Comparison of ENCODE assay signal across 17 cellular contexts in the genomic region with DNA sequence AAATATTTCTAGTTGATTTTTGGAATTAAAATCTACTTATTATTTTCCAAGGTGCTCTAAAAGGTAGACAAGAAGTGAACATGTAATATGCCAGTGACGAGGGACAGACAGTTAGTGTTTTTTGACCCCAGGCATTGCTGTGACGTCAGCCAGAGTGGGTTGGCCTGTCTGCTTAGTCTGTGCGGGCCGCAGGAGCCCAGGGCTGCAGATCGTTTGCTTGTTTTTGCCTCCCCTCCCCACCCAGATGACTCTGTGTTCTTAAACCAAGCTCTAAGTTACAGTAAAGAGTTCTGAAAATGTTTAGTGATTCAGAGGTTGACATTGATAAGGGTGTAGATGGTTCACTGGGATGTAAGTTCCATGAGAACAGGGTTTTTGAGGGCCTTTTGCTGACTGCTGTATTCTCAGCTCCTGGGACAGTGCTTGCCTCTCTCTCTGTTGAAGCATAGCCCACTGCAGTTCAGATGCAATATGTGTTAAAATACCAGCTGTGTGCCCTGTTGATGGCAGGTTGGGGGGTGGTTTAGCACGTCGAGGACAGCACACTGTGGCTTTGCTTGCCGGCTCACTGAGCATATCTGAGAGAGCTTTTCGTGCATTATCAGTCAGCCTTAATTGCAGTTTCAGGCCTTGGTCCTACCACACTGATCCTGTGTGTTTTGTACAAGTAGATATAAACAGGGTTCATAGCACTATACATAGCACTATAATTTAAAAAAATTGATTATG.
DNase-seq lines count a peak whose midpoint lies in the region; ATAC-seq, FAIRE-seq and TF ChIP-seq lines count a peak whose summit lies in the region.
"Had no signal": no experiment of that assay in that cellular context is flagged by ENCODE, and none has a peak within 500 bp of the region (broad histone marks: within the 10 kb centered on the region; RNA-seq: fewer than 3 reads in every experiment).

No MANE protein-coding gene starts in this region.

- peaks cover 96% of the 10 kb centered on the region for H3K36me3 ChIP-seq in DOHH2 (ENCODE audit: control insufficient read depth, low read length)
- H3K36me3 ChIP-seq in GM23338 (ENCODE audit: insufficient read depth): peaks cover 45% of the 10 kb centered on the region

- no peaks in the 10 kb centered on the region for H3K9me3 ChIP-seq in DOHH2 (ENCODE audit: control insufficient read depth, insufficient read depth, low read length)

- H2AFZ ChIP-seq in GM23338: no peak overlapping the region
- H2AFZ ChIP-seq: parathyroid adenoma had no signal

- H3K9me2 ChIP-seq in DOHH2 (replicated peaks; ENCODE audit: control insufficient read depth, low read length) (no peaks in the 10 kb centered on the region), GM23338 (ENCODE audit: insufficient read depth) (no peaks in the 10 kb centered on the region)

- H3K4me3 Mint-ChIP-seq in GM23338 (no peak overlapping the region), nephron progenitor cell (no peak overlapping the region), chondrocyte (ENCODE audit: unreplicated experiment) (no peak overlapping the region)
- H3K4me3 Mint-ChIP-seq: stimulated activated naive CD8-positive, alpha-beta T cell treated with anti-CD3 and anti-CD28 coated beads, Interleukin-15, Interleukin-2, amounts not matched to agents 100 ng/mL and 50 ng/mL, for 24 hours had no signal

- H3K4me3 ChIP-seq in DOHH2 (ENCODE audit: low read length) (peak overlapping the region; percentile 40), GM23338 (no peak overlapping the region), dorsolateral prefrontal cortex (no peak overlapping the region)

- FAIRE-seq in frontal cortex (lab: Jason Lieb, UNC): no peak
- FAIRE-seq: keratinocyte had no signal

- peaks cover 69% of the 10 kb centered on the region for H3K4me1 ChIP-seq in DOHH2 (ENCODE audit: control insufficient read depth, low read length)
- no peaks in the 10 kb centered on the region for H3K4me1 ChIP-seq in GM23338 (ENCODE audit: insufficient read depth)
- H3K4me1 ChIP-seq: parathyroid adenoma had no signal

- no peak for TF ChIP-seq CTCF in DOHH2 (IDR thresholded peaks at IDR 0.05; ENCODE audit: low read depth, low read length, poor library complexity, severe bottlenecking)
- no peak for TF ChIP-seq CTCF in GM23338 (conservative IDR thresholded peaks at IDR 0.05; ENCODE audit: low read depth in 2 of 2)
- no peak for TF ChIP-seq CTCF in dorsolateral prefrontal cortex (IDR thresholded peaks at IDR 0.05 in 54 of 56, conservative IDR thresholded peaks at IDR 0.05 in 2 of 56; ENCODE audit: low read depth in 1 of 56, partially characterized antibody in 56 of 56)
- no peak for TF ChIP-seq CTCF in nephron progenitor cell (IDR thresholded peaks at IDR 0.05)
- TF ChIP-seq CTCF in chondrocyte (IDR thresholded peaks at IDR 0.05): no peak

- peaks cover 5% of the 10 kb centered on the region for H3K27me3 Mint-ChIP-seq in GM23338 (ENCODE audit: insufficient read depth, low read depth, poor library complexity)
- no peaks in the 10 kb centered on the region for H3K27me3 Mint-ChIP-seq in nephron progenitor cell (ENCODE audit: low read depth, poor library complexity)
- no peaks in the 10 kb centered on the region for H3K27me3 Mint-ChIP-seq in chondrocyte (ENCODE audit: low read depth)
- H3K27me3 Mint-ChIP-seq: stimulated activated naive CD8-positive, alpha-beta T cell treated with anti-CD3 and anti-CD28 coated beads, Interleukin-15, Interleukin-2, amounts not matched to agents 100 ng/mL and 50 ng/mL, for 24 hours had no signal

- H3K9me3 Mint-ChIP-seq in GM23338 (no peaks in the 10 kb centered on the region), nephron progenitor cell (no peaks in the 10 kb centered on the region), chondrocyte (ENCODE audit: low read depth) (no peaks in the 10 kb centered on the region)
- H3K9me3 Mint-ChIP-seq: stimulated activated naive CD8-positive, alpha-beta T cell treated with anti-CD3 and anti-CD28 coated beads, Interleukin-15, Interleukin-2, amounts not matched to agents 100 ng/mL and 50 ng/mL, for 24 hours had no signal

- H3K27ac ChIP-seq in DOHH2 (ENCODE audit: low read depth, low read length): peak overlapping the region; percentile 84
- 0 out of 2 replicates have a peak overlapping the region, but pooled peaks have one; percentile 32 for H3K27ac ChIP-seq in GM23338 (ENCODE audit: low read depth)
- peak overlapping the region in 49 of 59 donors; percentile 9 to 98 (median 59) for H3K27ac ChIP-seq in dorsolateral prefrontal cortex
- H3K27ac ChIP-seq: parathyroid adenoma had no signal

- H3K4me2 ChIP-seq in DOHH2 (ENCODE audit: low read length) (peak overlapping the region; percentile 61), GM23338 (no peak overlapping the region)

- H3K27me3 ChIP-seq in DOHH2 (ENCODE audit: control insufficient read depth, low read length): no peaks in the 10 kb centered on the region
- no peaks in the 10 kb centered on the region for H3K27me3 ChIP-seq in GM23338 (ENCODE audit: insufficient read depth)
- H3K27me3 ChIP-seq in dorsolateral prefrontal cortex: no peaks in the 10 kb centered on the region

- H3K79me2 ChIP-seq in DOHH2 (ENCODE audit: control insufficient read depth, low read length): peaks cover 35% of the 10 kb centered on the region
- H3K79me2 ChIP-seq in GM23338 (replicated peaks; ENCODE audit: insufficient read depth): no peaks in the 10 kb centered on the region

- peaks cover 3% of the 10 kb centered on the region; the same call in 2 of the 3 replicates for H3K4me1 Mint-ChIP-seq in GM23338
- peaks cover 65% of the 10 kb centered on the region for H3K4me1 Mint-ChIP-seq in nephron progenitor cell
- peaks cover 14% of the 10 kb centered on the region for H3K4me1 Mint-ChIP-seq in chondrocyte (ENCODE audit: low read depth)

- intact Hi-C loops in dorsolateral prefrontal cortex (cut with DNase I): no loop called here

- peaks cover 44% of the 10 kb centered on the region for H3K36me3 Mint-ChIP-seq in GM23338 (ENCODE audit: low read depth)
- peaks cover 85% of the 10 kb centered on the region for H3K36me3 Mint-ChIP-seq in nephron progenitor cell (ENCODE audit: low read depth)
- H3K36me3 Mint-ChIP-seq in chondrocyte (ENCODE audit: low read depth): peaks cover 42% of the 10 kb centered on the region

- DNase-seq in GM23338 (ENCODE audit: low spot score) (no peak), dorsolateral prefrontal cortex (peak in 3 of 10 donors; percentile 13 to 15 (median 14)), nephron progenitor cell (no peak), chondrocyte (ENCODE audit: low spot score) (no peak), NOMO-1 treated with dmso at 0.1 percent for 144 hours (lab: John Stamatoyannopoulos, UW; ENCODE audit: unreplicated experiment) (no peak), DMS153 (lab: John Stamatoyannopoulos, UW) (no peak), frontal cortex (ENCODE audit: low spot score in 2 of 2) (no peak)
- DNase-seq: activated CD4-positive, alpha-beta T cell treated with anti-CD3 and anti-CD28 coated beads, Interleukin-2, amount 50 U/mL, for 48 hours; activated T-cell treated with anti-CD3 and anti-CD28 coated beads, Interleukin-2, amount 50 U/mL, for 48 hours; cerebellar nuclear complex; Kasumi-1; NCI-H1436 treated with DMSO at 0.1 percent for 48 hours; NCI-H510A had no signal

- H3F3A ChIP-seq in DOHH2 (ENCODE audit: control insufficient read depth, insufficient read depth): peaks cover 44% of the 10 kb centered on the region
- no peaks in the 10 kb centered on the region for H3F3A ChIP-seq in GM23338 (replicated peaks; ENCODE audit: low read depth)

- H4K20me1 ChIP-seq in DOHH2 (ENCODE audit: control insufficient read depth, insufficient read depth, low read depth, low read length): no peaks in the 10 kb centered on the region
- no peaks in the 10 kb centered on the region for H4K20me1 ChIP-seq in GM23338 (replicated peaks; ENCODE audit: insufficient read depth)

- no peak for ATAC-seq in GM23338

- H3K27ac Mint-ChIP-seq in GM23338 (no peak overlapping the region), nephron progenitor cell (peak overlapping the region; percentile 38), chondrocyte (ENCODE audit: unreplicated experiment) (no peak overlapping the region)
- H3K27ac Mint-ChIP-seq: stimulated activated naive CD8-positive, alpha-beta T cell treated with anti-CD3 and anti-CD28 coated beads, Interleukin-15, Interleukin-2, amounts not matched to agents 100 ng/mL and 50 ng/mL, for 24 hours had no signal

TF ChIP-seq in GM23338, 12 proteins besides CTCF, POLR2A, EP300 and RAD21:
- TF ChIP-seq, protein P1, sequence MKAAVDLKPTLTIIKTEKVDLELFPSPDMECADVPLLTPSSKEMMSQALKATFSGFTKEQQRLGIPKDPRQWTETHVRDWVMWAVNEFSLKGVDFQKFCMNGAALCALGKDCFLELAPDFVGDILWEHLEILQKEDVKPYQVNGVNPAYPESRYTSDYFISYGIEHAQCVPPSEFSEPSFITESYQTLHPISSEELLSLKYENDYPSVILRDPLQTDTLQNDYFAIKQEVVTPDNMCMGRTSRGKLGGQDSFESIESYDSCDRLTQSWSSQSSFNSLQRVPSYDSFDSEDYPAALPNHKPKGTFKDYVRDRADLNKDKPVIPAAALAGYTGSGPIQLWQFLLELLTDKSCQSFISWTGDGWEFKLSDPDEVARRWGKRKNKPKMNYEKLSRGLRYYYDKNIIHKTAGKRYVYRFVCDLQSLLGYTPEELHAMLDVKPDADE (IDR thresholded peaks at IDR 0.05): no peak
- TF ChIP-seq ZNF331 (CRISPR knock-in tag; IDR thresholded peaks at IDR 0.05; ENCODE audit: low read depth) (no peak), EZH2 (IDR thresholded peaks at IDR 0.05; ENCODE audit: low read depth, unreplicated experiment) (no peak)

Comparison
In these comparisons a context has a peak if more than half of its experiments do, and no peak if none do; other contexts are left out.
1. H3K27ac ChIP-seq: peak in every context shown above with its lines; median percentile 84 in DOHH2; 59 in dorsolateral prefrontal cortex; 32 in GM23338.